In genomic region chr11:92453055-92453454, GRCh38 we compare ENCODE assay signal across 13 cellular contexts.
A peak's percentile ranks its signal among the peaks of the same experiment; 100 is the strongest.
DNase-seq lines count a peak whose midpoint lies in the region; ATAC-seq and TF ChIP-seq lines count a peak whose summit lies in the region.
"Had no signal": no experiment of that assay in that cellular context is flagged by ENCODE, and none has a peak within 500 bp of the region (broad histone marks: within the 10 kb centered on the region; RNA-seq: fewer than 3 reads in every experiment).

No MANE protein-coding gene starts in this region.

- H3K4me1 ChIP-seq in esophagus muscularis mucosa = no peaks in the 10 kb centered on the region
- H3K4me1 ChIP-seq: pancreas, suprapubic skin had no signal

- H3K27me3 ChIP-seq in esophagus muscularis mucosa = no peaks in the 10 kb centered on the region
- H3K27me3 ChIP-seq: pancreas, suprapubic skin had no signal

- WGBS in esophagus muscularis mucosa = 81% methylated on average over 3 of the region's 3 CpGs

- no peaks in the 10 kb centered on the region for H3K36me3 ChIP-seq in esophagus muscularis mucosa
- H3K36me3 ChIP-seq: pancreas, suprapubic skin had no signal

- TF ChIP-seq CTCF in esophagus muscularis mucosa (IDR thresholded peaks at IDR 0.05) = no peak

- TF ChIP-seq EP300 in esophagus muscularis mucosa (IDR thresholded peaks at IDR 0.05) = no peak

- intact Hi-C loops in esophagus muscularis mucosa (cut with DNase I) = no loop called here

- H3K9me3 ChIP-seq in esophagus muscularis mucosa = no peaks in the 10 kb centered on the region
- H3K9me3 ChIP-seq: pancreas, suprapubic skin had no signal

- TF ChIP-seq POLR2A in esophagus muscularis mucosa (IDR thresholded peaks at IDR 0.05; ENCODE audit: low read depth) = no peak

- peak; percentile 92 for ATAC-seq in HG02852 (IDR thresholded peaks at IDR 0.05; ENCODE audit: unreplicated experiment)
- peak; percentile 95 for ATAC-seq in SK-N-SH treated with all-trans-retinoic acid at 6 μM for 48 hours
- ATAC-seq in GM21381 (IDR thresholded peaks at IDR 0.05; ENCODE audit: unreplicated experiment) = no peak
- ATAC-seq: Panc1, pancreas had no signal

- no peak overlapping the region for H3K4me3 ChIP-seq in esophagus muscularis mucosa
- H3K4me3 ChIP-seq: pancreas, suprapubic skin had no signal

- no peak overlapping the region for H3K27ac ChIP-seq in esophagus muscularis mucosa (replicated peaks in 1 of 4)
- H3K27ac ChIP-seq: pancreas, suprapubic skin had no signal

- DNase-seq in Ammon's horn (ENCODE audit: low spot score) = peak; percentile 37
- DNase-seq in glomerular visceral epithelial cell (ENCODE audit: extremely low spot score) = peak; percentile 34
- no peak for DNase-seq in esophagus muscularis mucosa (ENCODE audit: extremely low spot score)
- DNase-seq in GM19238 (ENCODE audit: insufficient read length, low spot score) = no peak
- no peak for DNase-seq in NCI-H146 treated with DMSO at 0.1 percent for 48 hours (lab: John Stamatoyannopoulos, UW; ENCODE audit: unreplicated experiment)
- DNase-seq: erythroblast; pancreas; stimulated activated CD4-positive, alpha-beta T cell treated with anti-CD3 and anti-CD28 coated beads, Interleukin-4, amount 100 ng/mL, for 24 hours had no signal

TF ChIP-seq in SK-N-SH treated with all-trans-retinoic acid at 6 μM for 48 hours, 23 proteins besides CTCF, POLR2A, EP300 and RAD21:
- peak; percentile 93 for TF ChIP-seq ZFP3 (CRISPR knock-in tag; IDR thresholded peaks at IDR 0.05)
- no peak for TF ChIP-seq GLIS3 (CRISPR knock-in tag; IDR thresholded peaks at IDR 0.05)
- no peak for TF ChIP-seq SNAI2 (CRISPR knock-in tag; IDR thresholded peaks at IDR 0.05)
- no peak for TF ChIP-seq CSRNP3 (CRISPR knock-in tag; IDR thresholded peaks at IDR 0.05)
- no peak for TF ChIP-seq PATZ1 (CRISPR knock-in tag; IDR thresholded peaks at IDR 0.05; ENCODE audit: borderline replicate concordance)
- TF ChIP-seq ISL1 (CRISPR knock-in tag; IDR thresholded peaks at IDR 0.05) = peak; percentile 47
- TF ChIP-seq TCF4 (CRISPR knock-in tag; IDR thresholded peaks at IDR 0.05; ENCODE audit: borderline replicate concordance) = no peak
- no peak for TF ChIP-seq ESRRG (CRISPR knock-in tag; IDR thresholded peaks at IDR 0.05)

Comparison
In these comparisons a context has a peak if more than half of its experiments do, and no peak if none do; other contexts are left out.
1. DNase-seq: peak in Ammon's horn (single experiment) and glomerular visceral epithelial cell (single experiment); none in esophagus muscularis mucosa (single experiment), GM19238 (single experiment) and NCI-H146 treated with DMSO at 0.1 percent for 48 hours (single experiment).